8 cellular contexts compared by ENCODE assay signal in genomic region chr5:139386956-139387355, GRCh38. TPM values are rescaled to one million over a fixed set of nuclear protein-coding genes. Genes with fewer than 3 reads are reported as not detected.
DNase-seq lines count a peak whose midpoint lies in the region; ATAC-seq and TF ChIP-seq lines count a peak whose summit lies in the region.
"Not testable (repeated sequence)": the region's sequence is repeated elsewhere in the genome, so short reads cannot be mapped to it uniquely, and the experiment has no call there.
"Had no signal": no experiment of that assay in that cellular context is flagged by ENCODE, and none has a peak within 500 bp of the region (broad histone marks: within the 10 kb centered on the region; RNA-seq: fewer than 3 reads in every experiment).

No MANE protein-coding gene starts in this region.

- H3K4me1 Mint-ChIP-seq in CD4-positive, CD25-positive, alpha-beta regulatory T cell: peaks cover 0 to 66% (median 37%) of the 10 kb centered on the region in 4 donors
- H3K4me1 Mint-ChIP-seq in activated CD4-positive, alpha-beta T cell treated with anti-CD3 and anti-CD28 coated beads, Interleukin-2, amount 10 ng/mL, durations not matched to agents 24 days and 14 days: peaks cover 67% of the 10 kb centered on the region
- peaks cover 58% of the 10 kb centered on the region for H3K4me1 Mint-ChIP-seq in activated T-helper 2 cell treated with anti-CD3 and anti-CD28 coated beads, Interferon-gamma antibody, Interleukin-2, Interleukin-4, amounts not matched to agents 10 μg/mL and 5 μg/mL and 100 μg/mL, durations not matched to agents 14 hours and 24 hours and 36 hours (ENCODE audit: low read depth)
- peaks cover 67% of the 10 kb centered on the region for H3K4me1 Mint-ChIP-seq in memory B cell

- H3K4me1 ChIP-seq in CD4-positive, CD25-positive, alpha-beta regulatory T cell (ENCODE audit: control insufficient read depth, insufficient read depth, low read length, poor library complexity, severe bottlenecking): peaks cover 40% of the 10 kb centered on the region

- not testable (repeated sequence) for ATAC-seq in CD4-positive, CD25-positive, alpha-beta regulatory T cell (ENCODE audit: low read depth in 2 of 2); memory B cell (ENCODE audit: low read depth)

- H3K36me3 Mint-ChIP-seq in CD4-positive, CD25-positive, alpha-beta regulatory T cell; activated CD4-positive, alpha-beta T cell treated with anti-CD3 and anti-CD28 coated beads, Interleukin-2, amount 10 ng/mL, durations not matched to agents 24 days and 14 days (ENCODE audit: low read depth); memory B cell: not testable (repeated sequence)
- peaks cover 20% of the 10 kb centered on the region for H3K36me3 Mint-ChIP-seq in activated T-helper 2 cell treated with anti-CD3 and anti-CD28 coated beads, Interferon-gamma antibody, Interleukin-2, Interleukin-4, amounts not matched to agents 10 μg/mL and 5 μg/mL and 100 μg/mL, durations not matched to agents 14 hours and 24 hours and 36 hours (ENCODE audit: low read depth)

- H3K27ac Mint-ChIP-seq in CD4-positive, CD25-positive, alpha-beta regulatory T cell: peak overlapping the region in 2 of 3 donors; percentile 96 to 97
- peak overlapping the region; percentile 63 for H3K27ac Mint-ChIP-seq in activated CD4-positive, alpha-beta T cell treated with anti-CD3 and anti-CD28 coated beads, Interleukin-2, amount 10 ng/mL, durations not matched to agents 24 days and 14 days
- peak overlapping the region; percentile 39 for H3K27ac Mint-ChIP-seq in activated T-helper 2 cell treated with anti-CD3 and anti-CD28 coated beads, Interferon-gamma antibody, Interleukin-2, Interleukin-4, amounts not matched to agents 10 μg/mL and 5 μg/mL and 100 μg/mL, durations not matched to agents 14 hours and 24 hours and 36 hours
- peak overlapping the region; percentile 91 for H3K27ac Mint-ChIP-seq in memory B cell

- H3K4me3 Mint-ChIP-seq in CD4-positive, CD25-positive, alpha-beta regulatory T cell: peak overlapping the region in 1 of 4 donors; percentile 72
- not testable (repeated sequence) for H3K4me3 Mint-ChIP-seq in activated CD4-positive, alpha-beta T cell treated with anti-CD3 and anti-CD28 coated beads, Interleukin-2, amount 10 ng/mL, durations not matched to agents 24 days and 14 days; activated T-helper 2 cell treated with anti-CD3 and anti-CD28 coated beads, Interferon-gamma antibody, Interleukin-2, Interleukin-4, amounts not matched to agents 10 μg/mL and 5 μg/mL and 100 μg/mL, durations not matched to agents 14 hours and 24 hours and 36 hours (ENCODE audit: low read depth)
- peak overlapping the region; percentile 51 for H3K4me3 Mint-ChIP-seq in memory B cell

- H3K36me3 ChIP-seq in CD4-positive, CD25-positive, alpha-beta regulatory T cell (ENCODE audit: control insufficient read depth, insufficient read depth, low read length): not testable (repeated sequence)

- not testable (repeated sequence) for H3K9me3 ChIP-seq in CD4-positive, CD25-positive, alpha-beta regulatory T cell (ENCODE audit: control insufficient read depth in 2 of 2, low read length in 2 of 2)

- H3K27me3 Mint-ChIP-seq in CD4-positive, CD25-positive, alpha-beta regulatory T cell; activated CD4-positive, alpha-beta T cell treated with anti-CD3 and anti-CD28 coated beads, Interleukin-2, amount 10 ng/mL, durations not matched to agents 24 days and 14 days; activated T-helper 2 cell treated with anti-CD3 and anti-CD28 coated beads, Interferon-gamma antibody, Interleukin-2, Interleukin-4, amounts not matched to agents 10 μg/mL and 5 μg/mL and 100 μg/mL, durations not matched to agents 14 hours and 24 hours and 36 hours (ENCODE audit: low read depth); memory B cell: not testable (repeated sequence)

- CTCF ChIA-PET in RWPE1 (lab: Yijun Ruan, JAX): interaction anchor here (0.9 kb wide), 1 partner anchor 18 kb away, joined by 3 read pairs; no protein-coding TSS in a partner anchor

- POLR2A ChIA-PET in RWPE1 (lab: Yijun Ruan, JAX; ENCODE audit: low non-redundant PET): not testable (repeated sequence)

- intact Hi-C loops in activated CD4-positive, alpha-beta T cell treated with anti-CD3 and anti-CD28 coated beads, Interleukin-2, amount 10 ng/mL, durations not matched to agents 24 days and 14 days (cut with micrococcal nuclease); activated T-helper 2 cell treated with anti-CD3 and anti-CD28 coated beads, Interferon-gamma antibody, Interleukin-2, Interleukin-4, amounts not matched to agents 10 μg/mL and 5 μg/mL and 100 μg/mL, durations not matched to agents 14 hours and 24 hours and 36 hours (cut with micrococcal nuclease); posterior vena cava (cut with DNase I): not testable (repeated sequence)

- not testable (repeated sequence) for H3K27ac ChIP-seq in CD4-positive, CD25-positive, alpha-beta regulatory T cell (ENCODE audit: insufficient read depth, low read length, poor library complexity, severe bottlenecking)
- H3K27ac ChIP-seq in RWPE1: peak overlapping the region; percentile 68

- TF ChIP-seq CTCF in RWPE1 (conservative IDR thresholded peaks at IDR 0.05; ENCODE audit: low read depth): not testable (repeated sequence)

- not testable (repeated sequence) for H3K9me3 Mint-ChIP-seq in CD4-positive, CD25-positive, alpha-beta regulatory T cell; activated CD4-positive, alpha-beta T cell treated with anti-CD3 and anti-CD28 coated beads, Interleukin-2, amount 10 ng/mL, durations not matched to agents 24 days and 14 days; activated T-helper 2 cell treated with anti-CD3 and anti-CD28 coated beads, Interferon-gamma antibody, Interleukin-2, Interleukin-4, amounts not matched to agents 10 μg/mL and 5 μg/mL and 100 μg/mL, durations not matched to agents 14 hours and 24 hours and 36 hours; memory B cell

- DNase-seq in CD4-positive, CD25-positive, alpha-beta regulatory T cell; Jurkat, Clone E6-1 (ENCODE audit: low read depth, low spot score); RWPE1 (ENCODE audit: low spot score); activated CD4-positive, alpha-beta T cell treated with anti-CD3 and anti-CD28 coated beads, Interleukin-2, amount 10 ng/mL, durations not matched to agents 24 days and 14 days; activated T-helper 2 cell treated with anti-CD3 and anti-CD28 coated beads, Interferon-gamma antibody, Interleukin-2, Interleukin-4, amounts not matched to agents 10 μg/mL and 5 μg/mL and 100 μg/mL, durations not matched to agents 14 hours and 24 hours and 36 hours (ENCODE audit: low spot score); memory B cell (ENCODE audit: low spot score in 2 of 2): not testable (repeated sequence)
- peak; percentile 29 for DNase-seq in posterior vena cava (ENCODE audit: low spot score)

- not testable (repeated sequence) for H3K4me3 ChIP-seq in CD4-positive, CD25-positive, alpha-beta regulatory T cell (ENCODE audit: low read depth, low read length)
- peak overlapping the region; percentile 8; the same call in 1 of the 2 replicates for H3K4me3 ChIP-seq in Jurkat, Clone E6-1 (ENCODE audit: low read length)

- not testable (repeated sequence) for H3K27me3 ChIP-seq in CD4-positive, CD25-positive, alpha-beta regulatory T cell (ENCODE audit: control insufficient read depth, insufficient read depth, low read length)

RNA-seq across cellular contexts. Expression of gene MZB1, which starts 2.8 kb away (rescaled TPM):
- total RNA-seq in CD4-positive, CD25-positive, alpha-beta regulatory T cell: 2.2 TPM
- polyA plus RNA-seq in CD4-positive, CD25-positive, alpha-beta regulatory T cell: 1 to 10 TPM in 2 of 4 donors, under 1 TPM in 2; 0.39 to 1.7 (median 1.0) TPM
- 301 TPM for polyA plus RNA-seq in Jurkat, Clone E6-1 (2012; ENCODE audit: insufficient read depth, insufficient read length)
- total RNA-seq in activated CD4-positive, alpha-beta T cell treated with anti-CD3 and anti-CD28 coated beads, Interleukin-2, amount 10 ng/mL, durations not matched to agents 24 days and 14 days: 28.3 and 29.1 TPM in 2 replicates
- total RNA-seq in activated T-helper 2 cell treated with anti-CD3 and anti-CD28 coated beads, Interferon-gamma antibody, Interleukin-2, Interleukin-4, amounts not matched to agents 10 μg/mL and 5 μg/mL and 100 μg/mL, durations not matched to agents 14 hours and 24 hours and 36 hours: 48.3 and 53.6 TPM in 2 replicates
- 1 to 10 TPM; 1.0 TPM for total RNA-seq in posterior vena cava
- total RNA-seq: SJSA1 had no signal

RNA-seq across cellular contexts. Expression of gene SLC23A1, which starts 3.9 kb away (rescaled TPM):
- total RNA-seq in CD4-positive, CD25-positive, alpha-beta regulatory T cell: not detected
- under 1 TPM in 2 of 4 donors, not detected in 2; 0.09 to 0.13 TPM for polyA plus RNA-seq in CD4-positive, CD25-positive, alpha-beta regulatory T cell
- 7.0 TPM for polyA plus RNA-seq in Jurkat, Clone E6-1 (2012; ENCODE audit: insufficient read depth, insufficient read length)
- total RNA-seq in activated CD4-positive, alpha-beta T cell treated with anti-CD3 and anti-CD28 coated beads, Interleukin-2, amount 10 ng/mL, durations not matched to agents 24 days and 14 days: 1.8 and 2.1 TPM in 2 replicates
- 2.1 and 4.2 TPM in 2 replicates for total RNA-seq in activated T-helper 2 cell treated with anti-CD3 and anti-CD28 coated beads, Interferon-gamma antibody, Interleukin-2, Interleukin-4, amounts not matched to agents 10 μg/mL and 5 μg/mL and 100 μg/mL, durations not matched to agents 14 hours and 24 hours and 36 hours
- not detected for total RNA-seq in posterior vena cava
- total RNA-seq: SJSA1 had no signal

RNA-seq across cellular contexts. Expression of gene PROB1, which starts 7.9 kb away (rescaled TPM):
- total RNA-seq in CD4-positive, CD25-positive, alpha-beta regulatory T cell: 1.2 TPM
- polyA plus RNA-seq in CD4-positive, CD25-positive, alpha-beta regulatory T cell: under 1 TPM; 0.25 to 0.86 (median 0.59) TPM
- polyA plus RNA-seq in Jurkat, Clone E6-1 (2012; ENCODE audit: insufficient read depth, insufficient read length): 4.0 TPM
- 8.4 and 9.2 TPM in 2 replicates for total RNA-seq in activated CD4-positive, alpha-beta T cell treated with anti-CD3 and anti-CD28 coated beads, Interleukin-2, amount 10 ng/mL, durations not matched to agents 24 days and 14 days
- 7.7 and 8.3 TPM in 2 replicates for total RNA-seq in activated T-helper 2 cell treated with anti-CD3 and anti-CD28 coated beads, Interferon-gamma antibody, Interleukin-2, Interleukin-4, amounts not matched to agents 10 μg/mL and 5 μg/mL and 100 μg/mL, durations not matched to agents 14 hours and 24 hours and 36 hours
- total RNA-seq in posterior vena cava: 1 to 10 TPM; 4.4 to 8.9 TPM

RNA-seq across cellular contexts. Expression of gene SPATA24, which starts 16.9 kb away (rescaled TPM):
- 4.4 TPM for total RNA-seq in CD4-positive, CD25-positive, alpha-beta regulatory T cell
- 1 to 10 TPM; 5.5 to 6.8 (median 6.1) TPM for polyA plus RNA-seq in CD4-positive, CD25-positive, alpha-beta regulatory T cell
- polyA plus RNA-seq in Jurkat, Clone E6-1 (2012; ENCODE audit: insufficient read depth, insufficient read length): 11.2 TPM
- total RNA-seq in activated CD4-positive, alpha-beta T cell treated with anti-CD3 and anti-CD28 coated beads, Interleukin-2, amount 10 ng/mL, durations not matched to agents 24 days and 14 days: 4.2 TPM in 2 replicates
- 4.7 and 4.8 TPM in 2 replicates for total RNA-seq in activated T-helper 2 cell treated with anti-CD3 and anti-CD28 coated beads, Interferon-gamma antibody, Interleukin-2, Interleukin-4, amounts not matched to agents 10 μg/mL and 5 μg/mL and 100 μg/mL, durations not matched to agents 14 hours and 24 hours and 36 hours
- 1 to 10 TPM; 1.9 to 2.6 TPM for total RNA-seq in posterior vena cava

RNA-seq across cellular contexts. Expression of gene PAIP2, which starts 45.3 kb away (rescaled TPM):
- 126 TPM for total RNA-seq in CD4-positive, CD25-positive, alpha-beta regulatory T cell
- polyA plus RNA-seq in CD4-positive, CD25-positive, alpha-beta regulatory T cell: 100 to 1,000 TPM; 335 to 426 (median 357) TPM
- 250 TPM for polyA plus RNA-seq in Jurkat, Clone E6-1 (2012; ENCODE audit: insufficient read depth, insufficient read length)
- total RNA-seq in activated CD4-positive, alpha-beta T cell treated with anti-CD3 and anti-CD28 coated beads, Interleukin-2, amount 10 ng/mL, durations not matched to agents 24 days and 14 days: 83.3 and 93.8 TPM in 2 replicates
- total RNA-seq in activated T-helper 2 cell treated with anti-CD3 and anti-CD28 coated beads, Interferon-gamma antibody, Interleukin-2, Interleukin-4, amounts not matched to agents 10 μg/mL and 5 μg/mL and 100 μg/mL, durations not matched to agents 14 hours and 24 hours and 36 hours: 98.2 and 107 TPM in 2 replicates
- total RNA-seq in posterior vena cava: 10 to 100 TPM; 67.6 to 75.4 TPM

Comparison
In these comparisons a context has a peak if more than half of its experiments do, and no peak if none do; other contexts are left out.
1. H3K27ac Mint-ChIP-seq: peak in every context shown above with its lines; median percentile 96 in CD4-positive, CD25-positive, alpha-beta regulatory T cell; 91 in memory B cell; 63 in activated CD4-positive, alpha-beta T cell treated with anti-CD3 and anti-CD28 coated beads, Interleukin-2, amount 10 ng/mL, durations not matched to agents 24 days and 14 days; 39 in activated T-helper 2 cell treated with anti-CD3 and anti-CD28 coated beads, Interferon-gamma antibody, Interleukin-2, Interleukin-4, amounts not matched to agents 10 μg/mL and 5 μg/mL and 100 μg/mL, durations not matched to agents 14 hours and 24 hours and 36 hours.